9 cellular contexts compared by ENCODE assay signal in the genomic region with DNA sequence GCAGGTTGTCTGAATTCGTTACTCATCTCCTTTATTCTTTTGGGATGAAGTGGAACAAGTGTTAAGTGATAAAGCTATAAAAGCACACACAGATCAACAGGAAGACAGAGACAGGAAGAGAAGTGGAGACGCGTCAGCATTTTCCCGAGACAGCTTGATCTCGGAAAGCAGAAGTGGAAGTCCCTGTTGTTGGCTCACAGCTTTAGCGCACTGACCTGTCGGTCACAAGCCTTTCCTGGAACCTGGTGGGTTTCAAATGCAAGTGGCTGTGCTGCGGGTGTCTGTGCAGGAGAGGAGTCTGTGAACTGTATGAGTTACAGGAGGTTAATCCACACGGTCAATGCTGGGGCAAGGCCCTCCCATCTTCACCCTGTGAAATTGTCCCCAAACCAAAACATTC.
A peak's percentile ranks its signal among the peaks of the same experiment; 100 is the strongest.
DNase-seq lines count a peak whose midpoint lies in the region; ATAC-seq lines count a peak whose summit lies in the region.
"Had no signal": no experiment of that assay in that cellular context is flagged by ENCODE, and none has a peak within 500 bp of the region (broad histone marks: within the 10 kb centered on the region; RNA-seq: fewer than 3 reads in every experiment).

No MANE protein-coding gene starts in this region.

- H3K27me3 Mint-ChIP-seq in T-helper 1 cell treated with Interleukin-12 subunit alpha and Interleukin-12 subunit beta and Interleukin-4 antibody, amounts not matched to agents 30 μg/mL and 1 μg/mL, for 36 hours (ENCODE audit: low read depth) = peaks cover 4% of the 10 kb centered on the region

- H3K27ac Mint-ChIP-seq in T-helper 1 cell treated with Interleukin-12 subunit alpha and Interleukin-12 subunit beta and Interleukin-4 antibody, amounts not matched to agents 30 μg/mL and 1 μg/mL, for 36 hours = peak overlapping the region; percentile 81

- no peaks in the 10 kb centered on the region for H3K36me3 Mint-ChIP-seq in T-helper 1 cell treated with Interleukin-12 subunit alpha and Interleukin-12 subunit beta and Interleukin-4 antibody, amounts not matched to agents 30 μg/mL and 1 μg/mL, for 36 hours (ENCODE audit: low read depth)

- no peaks in the 10 kb centered on the region for H3K9me3 ChIP-seq in skeletal muscle tissue (ENCODE audit: control insufficient read depth in 3 of 3, low read length in 3 of 3)

- no peaks in the 10 kb centered on the region for H3K27me3 ChIP-seq in skeletal muscle tissue (ENCODE audit: control insufficient read depth in 3 of 3, insufficient read depth in 3 of 3, low read length in 3 of 3)

- no peaks in the 10 kb centered on the region for H3K9me3 Mint-ChIP-seq in T-helper 1 cell treated with Interleukin-12 subunit alpha and Interleukin-12 subunit beta and Interleukin-4 antibody, amounts not matched to agents 30 μg/mL and 1 μg/mL, for 36 hours

- intact Hi-C loops in head of caudate nucleus (cut with DNase I) = no loop called here

- H3K4me3 Mint-ChIP-seq in T-helper 1 cell treated with Interleukin-12 subunit alpha and Interleukin-12 subunit beta and Interleukin-4 antibody, amounts not matched to agents 30 μg/mL and 1 μg/mL, for 36 hours = peak overlapping the region; percentile 64

- peaks cover 3 to 6% (median 5%) of the 10 kb centered on the region in 3 donors for H3K4me1 ChIP-seq in skeletal muscle tissue (ENCODE audit: control insufficient read depth in 3 of 3, insufficient read depth in 3 of 3, low read length in 3 of 3)

- H3K27ac ChIP-seq in skeletal muscle tissue (ENCODE audit: low read depth, low read length) = peak overlapping the region; percentile 68
- H3K27ac ChIP-seq: C4-2B had no signal

- H3K4me1 Mint-ChIP-seq in T-helper 1 cell treated with Interleukin-12 subunit alpha and Interleukin-12 subunit beta and Interleukin-4 antibody, amounts not matched to agents 30 μg/mL and 1 μg/mL, for 36 hours (ENCODE audit: low read depth) = peaks cover 12% of the 10 kb centered on the region

- H3K36me3 ChIP-seq in skeletal muscle tissue (ENCODE audit: control insufficient read depth in 3 of 3, insufficient read depth in 3 of 3, low read length in 3 of 3) = no peaks in the 10 kb centered on the region

- no peak overlapping the region for H3K4me3 ChIP-seq in skeletal muscle tissue (ENCODE audit: low read length in 3 of 3)

- DNase-seq in activated naive CD4-positive, alpha-beta T cell treated with Interleukin-2 at 50 U/mL for 16 hours = peak; percentile 6
- DNase-seq in activated naive CD4-positive, alpha-beta T cell treated with anti-CD3 and anti-CD28 coated beads, Interleukin-2, amount 50 U/mL, for 16 hours = no peak
- DNase-seq in head of caudate nucleus (peak in 33 of 42 donors; percentile 10 to 76 (median 37)), cerebellar nuclear complex (lab: John Stamatoyannopoulos, UW) (no peak), NCI-H2171 treated with DMSO at 0.1 percent for 48 hours (lab: John Stamatoyannopoulos, UW) (no peak)

- peak; percentile 88 for ATAC-seq in HG03039 (IDR thresholded peaks at IDR 0.05; ENCODE audit: unreplicated experiment)

- peak overlapping the region in 1 of 3 donors; percentile 10 for H3K9ac ChIP-seq in skeletal muscle tissue (ENCODE audit: low read depth in 1 of 3, low read length in 3 of 3)

Comparison
In these comparisons a context has a peak if more than half of its experiments do, and no peak if none do; other contexts are left out.
1. DNase-seq: peak in activated naive CD4-positive, alpha-beta T cell treated with Interleukin-2 at 50 U/mL for 16 hours (single experiment) and head of caudate nucleus (33 of 42); none in activated naive CD4-positive, alpha-beta T cell treated with anti-CD3 and anti-CD28 coated beads, Interleukin-2, amount 50 U/mL, for 16 hours (single experiment), cerebellar nuclear complex (0 of 2) and NCI-H2171 treated with DMSO at 0.1 percent for 48 hours (single experiment).